Comparison of ENCODE assay signal across 8 cellular contexts in genomic region chr6:43516697-43517502, GRCh38. TPM values are rescaled to one million over a fixed set of nuclear protein-coding genes. Genes with fewer than 3 reads are reported as not detected.
A peak's percentile ranks its signal among the peaks of the same experiment; 100 is the strongest.
DNase-seq lines count a peak whose midpoint lies in the region; ATAC-seq, FAIRE-seq and TF ChIP-seq lines count a peak whose summit lies in the region.

A gene with protein sequence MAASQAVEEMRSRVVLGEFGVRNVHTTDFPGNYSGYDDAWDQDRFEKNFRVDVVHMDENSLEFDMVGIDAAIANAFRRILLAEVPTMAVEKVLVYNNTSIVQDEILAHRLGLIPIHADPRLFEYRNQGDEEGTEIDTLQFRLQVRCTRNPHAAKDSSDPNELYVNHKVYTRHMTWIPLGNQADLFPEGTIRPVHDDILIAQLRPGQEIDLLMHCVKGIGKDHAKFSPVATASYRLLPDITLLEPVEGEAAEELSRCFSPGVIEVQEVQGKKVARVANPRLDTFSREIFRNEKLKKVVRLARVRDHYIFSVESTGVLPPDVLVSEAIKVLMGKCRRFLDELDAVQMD (plus strand): TSS chr6:43517089. CDS start chr6:43517110, 21 bp downstream.
Gene YIPF3 (minus strand): TSS chr6:43516926. CDS start chr6:43516807, 119 bp downstream.

- H3K4me1 Mint-ChIP-seq in activated CD4-positive, alpha-beta T cell treated with anti-CD3 and anti-CD28 coated beads for 36 hours = peaks cover 32% of the 10 kb centered on the region

- peak within 1 kb of the TSS; percentile 74 for H3K27ac ChIP-seq in cingulate gyrus (ENCODE audit: low read depth, low read length)
- peak within 1 kb of the TSS; percentile 81 for H3K27ac ChIP-seq in layer of hippocampus (ENCODE audit: low read depth, low read length)

- H3K36me3 ChIP-seq in BE2C = peaks cover 50% of the 10 kb centered on the region

- FAIRE-seq in GM19239 (lab: Jason Lieb, UNC) = peak; percentile 94

- CTCF ChIA-PET in activated CD4-positive, alpha-beta T cell treated with anti-CD3 and anti-CD28 coated beads for 36 hours (lab: Charles Lee) = interaction anchor here (0.6 to 5.2 kb wide), 5 partner anchors 10 to 559 kb away, joined by 3 to 52 read pairs (median 5); no protein-coding TSS in a partner anchor

- no peaks in the 10 kb centered on the region for H3K9me3 Mint-ChIP-seq in activated CD4-positive, alpha-beta T cell treated with anti-CD3 and anti-CD28 coated beads for 36 hours (ENCODE audit: low read depth)

- peak; percentile 97 for DNase-seq in BE2C
- DNase-seq in GM19239 (ENCODE audit: insufficient read length, low spot score) = peak; percentile 96
- peak; percentile 96 to 99 for DNase-seq in NCI-H524 (lab: John Stamatoyannopoulos, UW)
- DNase-seq in activated CD4-positive, alpha-beta T cell treated with anti-CD3 and anti-CD28 coated beads for 36 hours = peak; percentile 98
- peak; percentile 89 to 97 for DNase-seq in stimulated activated CD4-positive, alpha-beta T cell treated with anti-CD3 and anti-CD28 coated beads, Interleukin-1b, Interleukin-23, amount 100 ng/mL, for 4 hours (ENCODE audit: low read depth in 2 of 2)

- H3K4me1 ChIP-seq in BE2C = no peaks in the 10 kb centered on the region; the same call in 1 of the 2 replicates

- no peaks in the 10 kb centered on the region for H3K27me3 Mint-ChIP-seq in activated CD4-positive, alpha-beta T cell treated with anti-CD3 and anti-CD28 coated beads for 36 hours

- H3K27ac Mint-ChIP-seq in activated CD4-positive, alpha-beta T cell treated with anti-CD3 and anti-CD28 coated beads for 36 hours = no peak within 1 kb of the TSS

- H3K36me3 Mint-ChIP-seq in activated CD4-positive, alpha-beta T cell treated with anti-CD3 and anti-CD28 coated beads for 36 hours (ENCODE audit: low read depth) = peaks cover 25% of the 10 kb centered on the region

- no peak for TF ChIP-seq CTCF in BE2C (IDR thresholded peaks at IDR 0.05; ENCODE audit: low read depth, low read length)

- H3K27me3 ChIP-seq in BE2C (no peaks in the 10 kb centered on the region), layer of hippocampus (ENCODE audit: control insufficient read depth, insufficient read depth, low read length) (no peaks in the 10 kb centered on the region)

- intact Hi-C loops in activated CD4-positive, alpha-beta T cell treated with anti-CD3 and anti-CD28 coated beads for 36 hours (cut with DNase I, micrococcal nuclease) = loop anchor here (1.0 to 5.0 kb wide), 16 partner anchors 40 to 730 kb away; partner anchors contain the start of genes TJAP1 (in 2 of the 2), ABCC10 (in 1 of the 2), CNPY3 (in 1 of the 2) and GTPBP2 (in 1 of the 2)

- ATAC-seq in HG03457 (IDR thresholded peaks at IDR 0.05; ENCODE audit: unreplicated experiment) = peak; percentile 78
- peak; percentile 93 for ATAC-seq in activated CD4-positive, alpha-beta T cell treated with anti-CD3 and anti-CD28 coated beads for 36 hours

- peak within 1 kb of the TSS; percentile 100 for H3K4me3 ChIP-seq in BE2C (ENCODE audit: low read depth, low read length)

- POLR2A ChIA-PET in activated CD4-positive, alpha-beta T cell treated with anti-CD3 and anti-CD28 coated beads for 36 hours (lab: Charles Lee) = interaction anchor here (0.6 to 1.1 kb wide), 4 partner anchors 21 to 335 kb away, joined by 3 to 5 read pairs (median 4); partner anchors contain the start of gene CUL9

- no peak within 1 kb of the TSS for H3K4me3 Mint-ChIP-seq in activated CD4-positive, alpha-beta T cell treated with anti-CD3 and anti-CD28 coated beads for 36 hours

- H3K9me3 ChIP-seq in BE2C = no peaks in the 10 kb centered on the region

RNA-seq across cellular contexts. Expression of the first gene that starts in this region (rescaled TPM):
- 114 TPM for polyA plus RNA-seq in BE2C (2012; ENCODE audit: insufficient read depth, insufficient read length, low read depth)
- 10 to 100 TPM; 43.4 to 52.9 TPM for total RNA-seq in activated CD4-positive, alpha-beta T cell treated with anti-CD3 and anti-CD28 coated beads for 36 hours

RNA-seq across cellular contexts. Expression of gene YIPF3, which starts in this region (rescaled TPM):
- 421 TPM for polyA plus RNA-seq in BE2C (2012; ENCODE audit: insufficient read depth, insufficient read length, low read depth)
- total RNA-seq in activated CD4-positive, alpha-beta T cell treated with anti-CD3 and anti-CD28 coated beads for 36 hours = 10 to 100 TPM; 38.0 to 39.6 TPM

Comparison
In these comparisons a context has a peak if more than half of its experiments do, and no peak if none do; other contexts are left out.
1. Peak in every context shown above with its lines: DNase-seq, ATAC-seq, H3K4me3 ChIP-seq and H3K27ac ChIP-seq.